ENCODE assay signal across 9 cellular contexts in genomic region chr14:65940056-65940735, GRCh38.
DNase-seq lines count a peak whose midpoint lies in the region; ATAC-seq, FAIRE-seq and TF ChIP-seq lines count a peak whose summit lies in the region.
"Had no signal": no experiment of that assay in that cellular context is flagged by ENCODE, and none has a peak within 500 bp of the region (broad histone marks: within the 10 kb centered on the region; RNA-seq: fewer than 3 reads in every experiment).

No MANE protein-coding gene starts in this region.

- TF ChIP-seq RAD21 in A549 (conservative IDR thresholded peaks at IDR 0.05 in 1 of 2, IDR thresholded peaks at IDR 0.05 in 1 of 2), result no peak

- peak; percentile 41 to 51 for DNase-seq in A549 (ENCODE audit: low read depth in 1 of 2, low spot score in 1 of 2)
- DNase-seq in NB4 (ENCODE audit: low read depth), result peak; percentile 44
- no peak for DNase-seq in brain microvascular endothelial cell
- no peak for DNase-seq in CD8-positive, alpha-beta memory T cell
- no peak for DNase-seq in gastrocnemius medialis
- DNase-seq: NCI-H446 had no signal

- intact Hi-C loops in gastrocnemius medialis (cut with DNase I; ENCODE audit: low total_unique reads), result no loop called here

- in situ Hi-C loops in brain microvascular endothelial cell (cut with HindIII; ENCODE audit: low pct_ligation_motif_present, low sequenced_read_pairs) (no loop called here), gastrocnemius medialis (cut with MboI; ENCODE audit: low sequenced_read_pairs in 4 of 4) (no loop called here)

- TF ChIP-seq CTCF in A549 (IDR thresholded peaks at IDR 0.05) (no peak), GM12873 (IDR thresholded peaks at IDR 0.05; ENCODE audit: insufficient read depth, low read depth, low read length, missing control alignments) (peak; percentile 41), NB4 (IDR thresholded peaks at IDR 0.05; ENCODE audit: low read depth, low read length) (peak; percentile 22), brain microvascular endothelial cell (IDR thresholded peaks at IDR 0.05; ENCODE audit: low read depth, low read length, missing control alignments) (peak; percentile 24), gastrocnemius medialis (IDR thresholded peaks at IDR 0.05 in 4 of 5, conservative IDR thresholded peaks at IDR 0.05 in 1 of 5) (no peak)

- no peaks in the 10 kb centered on the region for H3K27me3 ChIP-seq in brain microvascular endothelial cell (replicated peaks)
- no peaks in the 10 kb centered on the region for H3K27me3 ChIP-seq in CD8-positive, alpha-beta memory T cell (ENCODE audit: insufficient read depth, low read length, poor library complexity, severe bottlenecking)
- no peaks in the 10 kb centered on the region for H3K27me3 ChIP-seq in gastrocnemius medialis

- no peaks in the 10 kb centered on the region for H3K27me3 Mint-ChIP-seq in CD8-positive, alpha-beta memory T cell

- H3K4me3 Mint-ChIP-seq in CD8-positive, alpha-beta memory T cell, result no peak overlapping the region

- no peaks in the 10 kb centered on the region for H3K9me3 Mint-ChIP-seq in CD8-positive, alpha-beta memory T cell

- no peaks in the 10 kb centered on the region for H3K36me3 ChIP-seq in brain microvascular endothelial cell (replicated peaks)
- H3K36me3 ChIP-seq in CD8-positive, alpha-beta memory T cell (ENCODE audit: insufficient read depth, low read length), result no peaks in the 10 kb centered on the region
- no peaks in the 10 kb centered on the region for H3K36me3 ChIP-seq in gastrocnemius medialis

- peaks cover 43 to 68% (median 57%) of the 10 kb centered on the region in 3 donors for H3K4me1 Mint-ChIP-seq in CD8-positive, alpha-beta memory T cell

- POLR2A ChIA-PET in A549 (lab: Yijun Ruan, JAX), result no interaction called here
- POLR2A ChIA-PET in CD8-positive, alpha-beta memory T cell (lab: Charles Lee), result no interaction called here

- H3K4me3 ChIP-seq in A549, result no peak overlapping the region
- H3K4me3 ChIP-seq in NB4 (ENCODE audit: low read depth, low read length), result no peak overlapping the region
- H3K4me3 ChIP-seq in brain microvascular endothelial cell (ENCODE audit: low read depth, low read length), result no peak overlapping the region
- H3K4me3 ChIP-seq in CD8-positive, alpha-beta memory T cell (ENCODE audit: low read length), result no peak overlapping the region
- no peak overlapping the region for H3K4me3 ChIP-seq in gastrocnemius medialis

- WGBS in A549 (ENCODE audit: missing lambda C conversion rate), result 29% methylated on average over 9 of the region's 9 CpGs

- ATAC-seq in A549 (peak; percentile 75 to 78; a peak in 5 of 6 replicates), gastrocnemius medialis (no peak), GM19023 (IDR thresholded peaks at IDR 0.05; ENCODE audit: unreplicated experiment) (no peak), GM21381 (IDR thresholded peaks at IDR 0.05; ENCODE audit: unreplicated experiment) (no peak)

- H3K4me2 ChIP-seq in A549, result 0 out of 3 replicates have a peak overlapping the region, but pooled peaks have one; percentile 7

- peaks cover 0 to 4% (median 3%) of the 10 kb centered on the region in 3 donors for H3K36me3 Mint-ChIP-seq in CD8-positive, alpha-beta memory T cell

- H3K27ac Mint-ChIP-seq in CD8-positive, alpha-beta memory T cell, result no peak overlapping the region

- H3K4me1 ChIP-seq in A549 (no peaks in the 10 kb centered on the region), gastrocnemius medialis (no peaks in the 10 kb centered on the region)
- H3K4me1 ChIP-seq in CD8-positive, alpha-beta memory T cell (ENCODE audit: insufficient read depth, low read length), result peaks cover 29% of the 10 kb centered on the region

- H3K9me3 ChIP-seq in A549 (no peaks in the 10 kb centered on the region), gastrocnemius medialis (no peaks in the 10 kb centered on the region)
- H3K9me3 ChIP-seq in CD8-positive, alpha-beta memory T cell (ENCODE audit: low read length), result no peaks in the 10 kb centered on the region

- no peak for TF ChIP-seq POLR2A in A549 (IDR thresholded peaks at IDR 0.05; ENCODE audit: low read length)
- TF ChIP-seq POLR2A in NB4 (IDR thresholded peaks at IDR 0.05; ENCODE audit: extremely low read depth, insufficient read length), result no peak
- no peak for TF ChIP-seq POLR2A in gastrocnemius medialis (IDR thresholded peaks at IDR 0.05)

- peak; percentile 28 for FAIRE-seq in A549 (lab: Jason Lieb, UNC)

- no peak for TF ChIP-seq EP300 in A549 (IDR thresholded peaks at IDR 0.05)

- no peak overlapping the region for H3K27ac ChIP-seq in A549
- no peak overlapping the region for H3K27ac ChIP-seq in brain microvascular endothelial cell
- no peak overlapping the region for H3K27ac ChIP-seq in CD8-positive, alpha-beta memory T cell (ENCODE audit: low read depth, low read length)
- H3K27ac ChIP-seq in gastrocnemius medialis, result no peak overlapping the region

- CTCF ChIA-PET in A549 (lab: Yijun Ruan, JAX), result interaction anchor here (0.5 to 2.9 kb wide), 8 partner anchors 9 to 151 kb away, joined by 3 to 14 read pairs (median 4); no protein-coding TSS in a partner anchor
- CTCF ChIA-PET in CD8-positive, alpha-beta memory T cell (lab: Charles Lee), result interaction anchor here (0.7 to 2.1 kb wide), 6 partner anchors 10 to 115 kb away, joined by 3 to 6 read pairs (median 3); no protein-coding TSS in a partner anchor

TF ChIP-seq in A549, 52 proteins besides CTCF, POLR2A, EP300 and RAD21:
- TF ChIP-seq NPAS2 (CRISPR knock-in tag; IDR thresholded peaks at IDR 0.05; ENCODE audit: borderline replicate concordance) (no peak), FOXS1 (CRISPR knock-in tag; IDR thresholded peaks at IDR 0.05) (no peak), POLR2AphosphoS2 (conservative IDR thresholded peaks at IDR 0.05; ENCODE audit: low read length) (no peak), KDM5A (IDR thresholded peaks at IDR 0.05) (no peak), RCOR1 (IDR thresholded peaks at IDR 0.05; ENCODE audit: low read depth, low read length) (no peak), CHD4 (IDR thresholded peaks at IDR 0.05; ENCODE audit: borderline replicate concordance) (no peak), HDAC2 (IDR thresholded peaks at IDR 0.05) (no peak), FOSB (CRISPR knock-in tag; IDR thresholded peaks at IDR 0.05) (no peak), MYC (IDR thresholded peaks at IDR 0.05; ENCODE audit: borderline replicate concordance, low read length) (no peak), ZC3H11A (IDR thresholded peaks at IDR 0.05) (no peak), MAFK (IDR thresholded peaks at IDR 0.05; ENCODE audit: partially characterized antibody) (no peak)
- TF ChIP-seq, protein P1, sequence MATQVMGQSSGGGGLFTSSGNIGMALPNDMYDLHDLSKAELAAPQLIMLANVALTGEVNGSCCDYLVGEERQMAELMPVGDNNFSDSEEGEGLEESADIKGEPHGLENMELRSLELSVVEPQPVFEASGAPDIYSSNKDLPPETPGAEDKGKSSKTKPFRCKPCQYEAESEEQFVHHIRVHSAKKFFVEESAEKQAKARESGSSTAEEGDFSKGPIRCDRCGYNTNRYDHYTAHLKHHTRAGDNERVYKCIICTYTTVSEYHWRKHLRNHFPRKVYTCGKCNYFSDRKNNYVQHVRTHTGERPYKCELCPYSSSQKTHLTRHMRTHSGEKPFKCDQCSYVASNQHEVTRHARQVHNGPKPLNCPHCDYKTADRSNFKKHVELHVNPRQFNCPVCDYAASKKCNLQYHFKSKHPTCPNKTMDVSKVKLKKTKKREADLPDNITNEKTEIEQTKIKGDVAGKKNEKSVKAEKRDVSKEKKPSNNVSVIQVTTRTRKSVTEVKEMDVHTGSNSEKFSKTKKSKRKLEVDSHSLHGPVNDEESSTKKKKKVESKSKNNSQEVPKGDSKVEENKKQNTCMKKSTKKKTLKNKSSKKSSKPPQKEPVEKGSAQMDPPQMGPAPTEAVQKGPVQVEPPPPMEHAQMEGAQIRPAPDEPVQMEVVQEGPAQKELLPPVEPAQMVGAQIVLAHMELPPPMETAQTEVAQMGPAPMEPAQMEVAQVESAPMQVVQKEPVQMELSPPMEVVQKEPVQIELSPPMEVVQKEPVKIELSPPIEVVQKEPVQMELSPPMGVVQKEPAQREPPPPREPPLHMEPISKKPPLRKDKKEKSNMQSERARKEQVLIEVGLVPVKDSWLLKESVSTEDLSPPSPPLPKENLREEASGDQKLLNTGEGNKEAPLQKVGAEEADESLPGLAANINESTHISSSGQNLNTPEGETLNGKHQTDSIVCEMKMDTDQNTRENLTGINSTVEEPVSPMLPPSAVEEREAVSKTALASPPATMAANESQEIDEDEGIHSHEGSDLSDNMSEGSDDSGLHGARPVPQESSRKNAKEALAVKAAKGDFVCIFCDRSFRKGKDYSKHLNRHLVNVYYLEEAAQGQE (IDR thresholded peaks at IDR 0.05), result no peak

Comparison
In these comparisons a context has a peak if more than half of its experiments do, and no peak if none do; other contexts are left out.
1. ATAC-seq: peak in A549 (2 of 2); none in gastrocnemius medialis (0 of 2), GM19023 (single experiment) and GM21381 (single experiment).
2. DNase-seq: peak in A549 (2 of 2) and NB4 (single experiment); none in brain microvascular endothelial cell (single experiment), CD8-positive, alpha-beta memory T cell (0 of 5) and gastrocnemius medialis (0 of 2).
3. CTCF ChIP-seq: peak in GM12873 (single experiment), NB4 (single experiment) and brain microvascular endothelial cell (single experiment); none in A549 (single experiment) and gastrocnemius medialis (0 of 5).